ENCODE assay signal across 25 cellular contexts in genomic region chr1:22297999-22298398, GRCh38.
DNase-seq lines count a peak whose midpoint lies in the region; ATAC-seq and TF ChIP-seq lines count a peak whose summit lies in the region.
"Had no signal": no experiment of that assay in that cellular context is flagged by ENCODE, and none has a peak within 500 bp of the region (broad histone marks: within the 10 kb centered on the region; RNA-seq: fewer than 3 reads in every experiment).

No MANE protein-coding gene starts in this region.

- H3K27me3 Mint-ChIP-seq in activated CD8-positive, alpha-beta memory T cell treated with anti-CD3 and anti-CD28 coated beads, Interleukin-2, amount 10 ng/mL, durations not matched to agents 7 days and 5 days, result peaks cover 82% of the 10 kb centered on the region
- H3K27me3 Mint-ChIP-seq in CD8-positive, alpha-beta memory T cell, result peaks cover 40 to 81% of the 10 kb centered on the region in 2 donors
- H3K27me3 Mint-ChIP-seq in Calu3 (ENCODE audit: unreplicated experiment), result peaks cover 59% of the 10 kb centered on the region

- no peaks in the 10 kb centered on the region for H3K27me3 ChIP-seq in trophoblast cell (ENCODE audit: insufficient read depth, low read length)
- peaks cover 12% of the 10 kb centered on the region for H3K27me3 ChIP-seq in CD8-positive, alpha-beta memory T cell (ENCODE audit: insufficient read depth, low read length, poor library complexity, severe bottlenecking)

- POLR2A ChIA-PET in CD8-positive, alpha-beta memory T cell (lab: Charles Lee), result no interaction called here

- peaks cover 2% of the 10 kb centered on the region for H3K9me3 ChIP-seq in trophoblast cell (ENCODE audit: insufficient read depth, low read depth, low read length)
- H3K9me3 ChIP-seq in CD8-positive, alpha-beta memory T cell (ENCODE audit: low read length), result no peaks in the 10 kb centered on the region

- no peak overlapping the region for H3K27ac Mint-ChIP-seq in activated CD8-positive, alpha-beta memory T cell treated with anti-CD3 and anti-CD28 coated beads, Interleukin-2, amount 10 ng/mL, durations not matched to agents 7 days and 5 days
- H3K27ac Mint-ChIP-seq in CD8-positive, alpha-beta memory T cell, result no peak overlapping the region
- no peak overlapping the region for H3K27ac Mint-ChIP-seq in Calu3 (ENCODE audit: unreplicated experiment)

- peak overlapping the region; percentile 31 for H2AK5ac ChIP-seq in trophoblast cell (ENCODE audit: low read length)

- H3K4me3 ChIP-seq in trophoblast cell (ENCODE audit: low read depth, low read length), result no peak overlapping the region
- H3K4me3 ChIP-seq in CD8-positive, alpha-beta memory T cell (ENCODE audit: low read length), result no peak overlapping the region

- H4K8ac ChIP-seq in trophoblast cell (ENCODE audit: low read depth, low read length), result no peak overlapping the region

- DNase-seq in activated CD8-positive, alpha-beta memory T cell treated with anti-CD3 and anti-CD28 coated beads, Interleukin-2, amount 10 ng/mL, durations not matched to agents 7 days and 5 days, result peak; percentile 36
- DNase-seq in activated CD8-positive, alpha-beta memory T cell treated with anti-CD3 and anti-CD28 coated beads, Interleukin-2, amount 50 U/mL, for 48 hours, result no peak
- peak; percentile 56 for DNase-seq in NCI-H2171 (lab: John Stamatoyannopoulos, UW)
- peak; percentile 12 to 36 for DNase-seq in erythroblast (lab: John Stamatoyannopoulos, UW)
- DNase-seq in trophoblast cell, result no peak
- DNase-seq in CD8-positive, alpha-beta memory T cell, result no peak
- no peak for DNase-seq in Calu3
- DNase-seq: AML-193; DMS53; GOT3; HCEC 1CT; IMR-90; NCI-H1048; NCI-H1417; NCI-H1694 treated with DMSO at 0.1 percent for 48 hours; NCI-H2081; NCI-H345; NCI-H510A treated with DMSO at 0.1 percent for 48 hours; NCI-H748 treated with DMSO at 0.1 percent for 48 hours; NK-92 treated with Interleukin-12 subunit alpha and Interleukin-12 subunit beta, amount 100 ng/mL, for 24 hours; PC-3 had no signal

- H2BK5ac ChIP-seq in trophoblast cell (ENCODE audit: low read depth, low read length, poor library complexity), result no peak overlapping the region

- no peak overlapping the region for H4K12ac ChIP-seq in trophoblast cell (ENCODE audit: low read depth, low read length)

- TF ChIP-seq POLR2A in erythroblast (IDR thresholded peaks at IDR 0.05; ENCODE audit: low read length), result no peak

- H2BK120ac ChIP-seq in trophoblast cell (ENCODE audit: insufficient read depth, low read length, poor library complexity), result peak overlapping the region; percentile 8

- H2AFZ ChIP-seq in trophoblast cell (ENCODE audit: insufficient read depth, low read length, poor library complexity), result no peak overlapping the region

- intact Hi-C loops in Calu3 (cut with micrococcal nuclease; ENCODE audit: unreplicated experiment), result no loop called here

- H3K4me1 ChIP-seq in trophoblast cell (ENCODE audit: control insufficient read depth in 1 of 2, insufficient read depth in 2 of 2, low read length in 2 of 2), result peaks cover 8 to 18% of the 10 kb centered on the region in 2 experiments
- peaks cover 4% of the 10 kb centered on the region for H3K4me1 ChIP-seq in CD8-positive, alpha-beta memory T cell (ENCODE audit: insufficient read depth, low read length)

- no peak overlapping the region for H3K4me2 ChIP-seq in trophoblast cell (ENCODE audit: low read length)
- H3K4me2 ChIP-seq: KMS-11 had no signal

- H3K9me3 Mint-ChIP-seq in activated CD8-positive, alpha-beta memory T cell treated with anti-CD3 and anti-CD28 coated beads, Interleukin-2, amount 10 ng/mL, durations not matched to agents 7 days and 5 days (ENCODE audit: low read depth), result no peaks in the 10 kb centered on the region
- H3K9me3 Mint-ChIP-seq in CD8-positive, alpha-beta memory T cell, result peaks cover 0 to 12% (median 7%) of the 10 kb centered on the region in 5 donors
- H3K9me3 Mint-ChIP-seq in Calu3 (ENCODE audit: low read depth, unreplicated experiment), result no peaks in the 10 kb centered on the region

- TF ChIP-seq CTCF in Calu3 (IDR thresholded peaks at IDR 0.05; ENCODE audit: unreplicated experiment), result no peak

- H4K91ac ChIP-seq in trophoblast cell (ENCODE audit: low read depth, low read length), result no peak overlapping the region

- H3K36me3 Mint-ChIP-seq in activated CD8-positive, alpha-beta memory T cell treated with anti-CD3 and anti-CD28 coated beads, Interleukin-2, amount 10 ng/mL, durations not matched to agents 7 days and 5 days, result no peaks in the 10 kb centered on the region
- H3K36me3 Mint-ChIP-seq in CD8-positive, alpha-beta memory T cell, result no peaks in the 10 kb centered on the region
- H3K36me3 Mint-ChIP-seq in Calu3 (ENCODE audit: insufficient read depth, unreplicated experiment), result no peaks in the 10 kb centered on the region

- H3K23ac ChIP-seq in trophoblast cell (ENCODE audit: low read length), result no peak overlapping the region

- H3K79me2 ChIP-seq in trophoblast cell (ENCODE audit: control insufficient read depth, insufficient read depth, low read length, poor library complexity), result no peaks in the 10 kb centered on the region

- H3K4me3 Mint-ChIP-seq in activated CD8-positive, alpha-beta memory T cell treated with anti-CD3 and anti-CD28 coated beads, Interleukin-2, amount 10 ng/mL, durations not matched to agents 7 days and 5 days, result no peak overlapping the region
- no peak overlapping the region for H3K4me3 Mint-ChIP-seq in CD8-positive, alpha-beta memory T cell
- no peak overlapping the region for H3K4me3 Mint-ChIP-seq in Calu3 (ENCODE audit: low read depth, unreplicated experiment)

- no peak overlapping the region for H3K14ac ChIP-seq in trophoblast cell (ENCODE audit: low read length)

- H3K36me3 ChIP-seq in trophoblast cell (ENCODE audit: control insufficient read depth in 1 of 2, insufficient read depth in 2 of 2, low read length in 2 of 2), result no peaks in the 10 kb centered on the region
- H3K36me3 ChIP-seq in CD8-positive, alpha-beta memory T cell (ENCODE audit: insufficient read depth, low read length), result no peaks in the 10 kb centered on the region

- H3K4me1 Mint-ChIP-seq in activated CD8-positive, alpha-beta memory T cell treated with anti-CD3 and anti-CD28 coated beads, Interleukin-2, amount 10 ng/mL, durations not matched to agents 7 days and 5 days, result peaks cover 7% of the 10 kb centered on the region
- H3K4me1 Mint-ChIP-seq in CD8-positive, alpha-beta memory T cell, result peaks cover 0 to 4% (median 0%) of the 10 kb centered on the region in 3 donors
- H3K4me1 Mint-ChIP-seq in Calu3 (ENCODE audit: low read depth, unreplicated experiment), result no peaks in the 10 kb centered on the region

- WGBS in trophoblast cell (ENCODE audit: extremely low coverage, insufficient coverage, insufficient read length), result no CpG with 5 or more reads among the region's 1 CpG

- H3K4ac ChIP-seq in trophoblast cell (ENCODE audit: low read depth, low read length), result no peak overlapping the region

- ATAC-seq in activated CD8-positive, alpha-beta memory T cell treated with anti-CD3 and anti-CD28 coated beads, Interleukin-2, amount 10 ng/mL, durations not matched to agents 7 days and 5 days, result no peak
- no peak for ATAC-seq in GM19467 (IDR thresholded peaks at IDR 0.05; ENCODE audit: unreplicated experiment)
- ATAC-seq: PC-3, SK-N-SH treated with all-trans-retinoic acid at 6 μM for 48 hours had no signal

- H3K27ac ChIP-seq in trophoblast cell (ENCODE audit: low read depth, low read length), result no peak overlapping the region
- H3K27ac ChIP-seq in CD8-positive, alpha-beta memory T cell (ENCODE audit: low read depth, low read length), result no peak overlapping the region
- H3K27ac ChIP-seq: C4-2B, KMS-11 had no signal

- H3K79me1 ChIP-seq in trophoblast cell (ENCODE audit: low read length), result peaks cover 4% of the 10 kb centered on the region

- no peak overlapping the region for H3K18ac ChIP-seq in trophoblast cell (ENCODE audit: low read length)

- H2BK12ac ChIP-seq in trophoblast cell (ENCODE audit: low read length), result peak overlapping the region; percentile 51

- no TSS peak for BruUV-seq in Calu3 (replicated peaks; lab: Mats Ljungman, UMichigan)

- CTCF ChIA-PET in activated CD8-positive, alpha-beta memory T cell treated with anti-CD3 and anti-CD28 coated beads, Interleukin-2, amount 10 ng/mL, durations not matched to agents 7 days and 5 days (lab: Charles Lee), result no interaction called here
- CTCF ChIA-PET in CD8-positive, alpha-beta memory T cell (lab: Charles Lee), result no interaction called here
- CTCF ChIA-PET in Calu3 (lab: Charles Lee), result no interaction called here

- no peak overlapping the region for H3K9ac ChIP-seq in trophoblast cell (ENCODE audit: low read length)
- H3K9ac ChIP-seq: KMS-11 had no signal

Comparison
In these comparisons a context has a peak if more than half of its experiments do, and no peak if none do; other contexts are left out.
1. DNase-seq: peak in activated CD8-positive, alpha-beta memory T cell treated with anti-CD3 and anti-CD28 coated beads, Interleukin-2, amount 10 ng/mL, durations not matched to agents 7 days and 5 days (single experiment), NCI-H2171 (single experiment) and erythroblast (2 of 2); none in activated CD8-positive, alpha-beta memory T cell treated with anti-CD3 and anti-CD28 coated beads, Interleukin-2, amount 50 U/mL, for 48 hours (single experiment), trophoblast cell (0 of 2), CD8-positive, alpha-beta memory T cell (0 of 5) and Calu3 (single experiment).